In the genomic region with DNA sequence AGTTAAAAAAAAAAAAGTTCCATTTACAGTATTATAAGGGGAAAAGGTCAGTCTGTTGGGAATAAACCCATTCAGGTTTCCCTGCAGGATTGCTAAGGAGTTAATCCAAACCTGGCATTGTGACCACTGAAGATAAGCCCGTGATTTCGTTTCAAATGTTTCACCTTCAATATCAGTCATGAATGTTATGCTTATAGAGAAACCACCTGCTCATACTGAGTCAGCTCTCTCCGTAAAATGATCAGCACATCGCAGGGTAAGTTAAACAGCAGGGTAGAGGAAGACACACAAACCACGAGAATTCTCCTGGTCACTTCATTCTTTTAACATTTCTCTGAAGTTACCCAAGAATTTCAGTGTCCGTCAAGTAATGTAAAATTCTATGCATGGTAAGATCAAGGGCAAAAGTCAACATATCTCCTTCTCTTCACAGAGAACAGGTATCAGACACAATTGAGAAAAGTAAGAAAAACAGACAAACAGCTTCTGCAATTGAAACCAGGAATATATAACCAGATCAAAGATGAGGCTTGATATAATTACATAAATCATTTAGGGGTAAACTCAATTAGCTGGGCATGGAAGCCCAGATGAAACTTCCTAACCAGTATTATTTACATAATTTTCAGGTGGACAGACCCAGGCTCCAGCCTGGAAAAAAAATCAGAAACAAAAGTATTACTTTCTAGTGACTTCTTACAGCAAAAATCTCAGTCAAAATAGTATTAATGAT, we compare ENCODE assay signal across 13 cellular contexts.
DNase-seq lines count a peak whose midpoint lies in the region; ATAC-seq and TF ChIP-seq lines count a peak whose summit lies in the region.
"Had no signal": no experiment of that assay in that cellular context is flagged by ENCODE, and none has a peak within 500 bp of the region (broad histone marks: within the 10 kb centered on the region; RNA-seq: fewer than 3 reads in every experiment).

No MANE protein-coding gene starts in this region.

- H3K9me3 Mint-ChIP-seq in natural killer cell treated with Interleukin-12 subunit alpha and Interleukin-12 subunit beta and Interleukin-15 and Interleukin-18, amount 100 ng/mL, for 72 hours = no peaks in the 10 kb centered on the region
- peaks cover 0 to under 1% of the 10 kb centered on the region in 2 donors for H3K9me3 Mint-ChIP-seq in natural killer cell

- in situ Hi-C loops in gastrocnemius medialis (cut with MboI; ENCODE audit: low sequenced_read_pairs in 4 of 4) = no loop called here

- intact Hi-C loops in natural killer cell (cut with micrococcal nuclease) = no loop called here
- intact Hi-C loops in gastrocnemius medialis (cut with DNase I; ENCODE audit: low total_unique reads) = no loop called here

- H3K27ac ChIP-seq in fibroblast of lung (ENCODE audit: insufficient read depth, low read length) (no peak overlapping the region), gastrocnemius medialis (no peak overlapping the region)
- H3K27ac ChIP-seq: Peyer's patch had no signal

- peak in 1 of 2 donors; percentile 66 for ATAC-seq in natural killer cell treated with Interleukin-12 subunit alpha and Interleukin-12 subunit beta and Interleukin-15 and Interleukin-18, amount 100 ng/mL, for 72 hours
- ATAC-seq in natural killer cell (no peak), gastrocnemius medialis (no peak), HG02759 (IDR thresholded peaks at IDR 0.05; ENCODE audit: unreplicated experiment) (no peak)

- no peaks in the 10 kb centered on the region for H3K79me2 ChIP-seq in fibroblast of lung (ENCODE audit: control insufficient read depth, insufficient read depth, low read length)

- H3K36me3 ChIP-seq in fibroblast of lung (ENCODE audit: control insufficient read depth, insufficient read depth, low read length) (no peaks in the 10 kb centered on the region), gastrocnemius medialis (no peaks in the 10 kb centered on the region)
- H3K36me3 ChIP-seq: Peyer's patch had no signal

- no peak overlapping the region for H3K4me2 ChIP-seq in fibroblast of lung (ENCODE audit: extremely low read depth, insufficient read depth, low read length)

- no peaks in the 10 kb centered on the region for H4K20me1 ChIP-seq in fibroblast of lung (ENCODE audit: control insufficient read depth, extremely low read depth, insufficient read depth, low read length)

- peaks cover 13 to 23% of the 10 kb centered on the region in 2 donors for H3K4me1 Mint-ChIP-seq in natural killer cell treated with Interleukin-12 subunit alpha and Interleukin-12 subunit beta and Interleukin-15 and Interleukin-18, amount 100 ng/mL, for 72 hours (ENCODE audit: low read depth in 2 of 2)
- H3K4me1 Mint-ChIP-seq in natural killer cell = peaks cover 20 to 21% of the 10 kb centered on the region in 2 donors

- no peak overlapping the region for H2AFZ ChIP-seq in fibroblast of lung (ENCODE audit: low read length)

- no peak overlapping the region for H3K9ac ChIP-seq in fibroblast of lung (ENCODE audit: insufficient read depth, low read length)

- no peaks in the 10 kb centered on the region for H3K27me3 Mint-ChIP-seq in natural killer cell treated with Interleukin-12 subunit alpha and Interleukin-12 subunit beta and Interleukin-15 and Interleukin-18, amount 100 ng/mL, for 72 hours
- H3K27me3 Mint-ChIP-seq in natural killer cell (ENCODE audit: low read depth in 2 of 2) = no peaks in the 10 kb centered on the region

- H3K27ac Mint-ChIP-seq in natural killer cell treated with Interleukin-12 subunit alpha and Interleukin-12 subunit beta and Interleukin-15 and Interleukin-18, amount 100 ng/mL, for 72 hours = peak overlapping the region in 1 of 2 donors; percentile 2
- peak overlapping the region in 1 of 2 donors; percentile 80 for H3K27ac Mint-ChIP-seq in natural killer cell

- no peak for DNase-seq in natural killer cell treated with Interleukin-12 subunit alpha and Interleukin-12 subunit beta and Interleukin-15 and Interleukin-18, amount 100 ng/mL, for 72 hours (ENCODE audit: low spot score)
- DNase-seq in natural killer cell = no peak
- DNase-seq in SW480 (ENCODE audit: low spot score) = peak; percentile 52
- DNase-seq in fibroblast of lung (ENCODE audit: low read depth in 2 of 2) = peak; percentile 10 to 72
- DNase-seq in gastrocnemius medialis = no peak
- no peak for DNase-seq in pons (ENCODE audit: low spot score)
- no peak for DNase-seq in COLO829 (ENCODE audit: low spot score)
- DNase-seq: C1 segment of cervical spinal cord; midbrain; Peyer's patch; stimulated activated CD4-positive, alpha-beta T cell treated with anti-CD3 and anti-CD28 coated beads, Interleukin-4, amount 100 ng/mL, for 1 hour; T1000 had no signal

- TF ChIP-seq CTCF in natural killer cell (IDR thresholded peaks at IDR 0.05) (no peak), fibroblast of lung (conservative IDR thresholded peaks at IDR 0.05 in 1 of 2, IDR thresholded peaks at IDR 0.05 in 1 of 2; ENCODE audit: low read depth in 1 of 2, low read length in 2 of 2) (no peak), gastrocnemius medialis (IDR thresholded peaks at IDR 0.05 in 4 of 5, conservative IDR thresholded peaks at IDR 0.05 in 1 of 5) (no peak)

- H3K9me3 ChIP-seq in fibroblast of lung (ENCODE audit: control insufficient read depth, insufficient read depth, low read depth, low read length) (no peaks in the 10 kb centered on the region), gastrocnemius medialis (no peaks in the 10 kb centered on the region)
- H3K9me3 ChIP-seq: Peyer's patch had no signal

- peak overlapping the region; percentile 52 for H3K4me3 Mint-ChIP-seq in natural killer cell treated with Interleukin-12 subunit alpha and Interleukin-12 subunit beta and Interleukin-15 and Interleukin-18, amount 100 ng/mL, for 72 hours
- no peak overlapping the region for H3K4me3 Mint-ChIP-seq in natural killer cell

- no peaks in the 10 kb centered on the region for H3K27me3 ChIP-seq in fibroblast of lung (ENCODE audit: control insufficient read depth, insufficient read depth, low read length)
- no peaks in the 10 kb centered on the region for H3K27me3 ChIP-seq in gastrocnemius medialis
- H3K27me3 ChIP-seq: Peyer's patch had no signal

- no peak for TF ChIP-seq POLR2A in gastrocnemius medialis (IDR thresholded peaks at IDR 0.05)

- H3K4me3 ChIP-seq in fibroblast of lung (replicated peaks in 1 of 4; ENCODE audit: control extremely low read depth in 1 of 4, insufficient read depth in 1 of 4, low read depth in 3 of 4, low read length in 4 of 4) (no peak overlapping the region), gastrocnemius medialis (no peak overlapping the region)
- H3K4me3 ChIP-seq: Peyer's patch had no signal

- no peaks in the 10 kb centered on the region for H3K36me3 Mint-ChIP-seq in natural killer cell treated with Interleukin-12 subunit alpha and Interleukin-12 subunit beta and Interleukin-15 and Interleukin-18, amount 100 ng/mL, for 72 hours
- H3K36me3 Mint-ChIP-seq in natural killer cell = no peaks in the 10 kb centered on the region

- no peaks in the 10 kb centered on the region for H3K4me1 ChIP-seq in fibroblast of lung (ENCODE audit: control insufficient read depth, extremely low read depth, insufficient read depth, low read length)
- no peaks in the 10 kb centered on the region for H3K4me1 ChIP-seq in gastrocnemius medialis
- H3K4me1 ChIP-seq: Peyer's patch had no signal

Comparison
In these comparisons a context has a peak if more than half of its experiments do, and no peak if none do; other contexts are left out.
1. DNase-seq: peak in SW480 (single experiment) and fibroblast of lung (2 of 2); none in natural killer cell treated with Interleukin-12 subunit alpha and Interleukin-12 subunit beta and Interleukin-15 and Interleukin-18, amount 100 ng/mL, for 72 hours (single experiment), natural killer cell (single experiment), gastrocnemius medialis (0 of 2), pons (single experiment) and COLO829 (single experiment).